8 cellular contexts compared by ENCODE assay signal in the genomic region with DNA sequence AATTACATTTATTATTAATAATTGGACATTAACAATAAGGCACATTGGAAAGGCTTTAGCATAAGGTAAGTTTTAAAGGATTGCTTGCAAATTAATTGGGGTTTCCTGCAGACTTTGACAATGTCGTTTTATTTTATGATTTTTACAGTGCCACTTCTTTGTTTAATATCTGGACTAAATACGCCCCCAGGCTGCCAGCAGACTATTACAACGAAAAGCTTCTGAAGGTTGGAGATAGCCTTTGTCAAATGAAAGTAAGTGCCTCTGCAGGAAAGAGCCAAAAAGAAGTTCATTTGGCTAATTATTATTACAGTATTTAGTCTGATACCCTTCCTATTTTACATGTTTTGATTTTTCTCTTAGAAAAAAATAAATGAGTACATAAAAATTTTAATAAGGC. TPM values are rescaled to one million over a fixed set of nuclear protein-coding genes. Genes with fewer than 3 reads are reported as not detected.
DNase-seq lines count a peak whose midpoint lies in the region; ATAC-seq, FAIRE-seq and TF ChIP-seq lines count a peak whose summit lies in the region.

No MANE protein-coding gene starts in this region.

- no peaks in the 10 kb centered on the region for H3K27me3 Mint-ChIP-seq in activated naive CD4-positive, alpha-beta T cell treated with anti-CD3 and anti-CD28 coated beads for 36 hours (ENCODE audit: low read depth)

- BruUV-seq in PC-9 (replicated peaks; lab: Mats Ljungman, UMichigan) (no TSS peak), endothelial cell of umbilical vein (replicated peaks; lab: Mats Ljungman, UMichigan) (TSS peak; percentile 88)

- TF ChIP-seq CTCF in PC-9 (conservative IDR thresholded peaks at IDR 0.05) (peak; percentile 34; the same call in 1 of the 2 replicates), endothelial cell of umbilical vein (IDR thresholded peaks at IDR 0.05; ENCODE audit: extremely low read depth in 1 of 2, insufficient read depth in 1 of 2, low read depth in 1 of 2, low read length in 2 of 2) (peak in 1 of 2 donors; percentile 22), testis (IDR thresholded peaks at IDR 0.05) (no peak)

- ATAC-seq in HG03045 (IDR thresholded peaks at IDR 0.05; ENCODE audit: unreplicated experiment), result no peak

- H3K9me3 Mint-ChIP-seq in activated naive CD4-positive, alpha-beta T cell treated with anti-CD3 and anti-CD28 coated beads for 36 hours, result no peaks in the 10 kb centered on the region

- H3K4me1 ChIP-seq in PC-9 (replicated peaks; ENCODE audit: insufficient read depth), result peaks cover 32% of the 10 kb centered on the region
- H3K4me1 ChIP-seq in endothelial cell of umbilical vein (ENCODE audit: control insufficient read depth, extremely low read depth, insufficient read depth, low read length), result peaks cover 46% of the 10 kb centered on the region
- no peaks in the 10 kb centered on the region for H3K4me1 ChIP-seq in testis

- H3K9ac ChIP-seq in endothelial cell of umbilical vein (replicated peaks; ENCODE audit: extremely low read depth, insufficient read depth, low read length), result peak overlapping the region; percentile 93

- H3K36me3 Mint-ChIP-seq in activated naive CD4-positive, alpha-beta T cell treated with anti-CD3 and anti-CD28 coated beads for 36 hours (ENCODE audit: low read depth), result no peaks in the 10 kb centered on the region

- H3K27ac ChIP-seq in PC-9 (peak overlapping the region; percentile 98), endothelial cell of umbilical vein (ENCODE audit: insufficient read depth, low read depth, low read length) (peak overlapping the region; percentile 99), testis (no peak overlapping the region)

- peak; percentile 28 for DNase-seq in activated naive CD4-positive, alpha-beta T cell treated with anti-CD3 and anti-CD28 coated beads for 36 hours
- DNase-seq in activated naive CD4-positive, alpha-beta T cell treated with Interleukin-2 at 50 U/mL for 16 hours, result no peak
- DNase-seq in PC-9 (no peak), endothelial cell of umbilical vein (ENCODE audit: low read depth, low spot score) (no peak), testis (peak; percentile 22), anterior cingulate cortex (lab: John Stamatoyannopoulos, UW) (no peak), NCI-H345 (lab: John Stamatoyannopoulos, UW) (no peak)

- peaks cover 36% of the 10 kb centered on the region for H3F3A ChIP-seq in PC-9 (ENCODE audit: insufficient read depth, low read depth)

- FAIRE-seq in endothelial cell of umbilical vein (lab: Jason Lieb, UNC), result peak; percentile 40

- H3K36me3 ChIP-seq in PC-9 (ENCODE audit: low read depth) (peaks cover 13% of the 10 kb centered on the region; the same call in 1 of the 2 replicates), endothelial cell of umbilical vein (ENCODE audit: control insufficient read depth in 2 of 2, extremely low read depth in 1 of 2, insufficient read depth in 2 of 2, low read length in 2 of 2) (peaks cover 0 to 2% of the 10 kb centered on the region in 2 experiments), testis (ENCODE audit: low read depth, missing control alignments) (no peaks in the 10 kb centered on the region)

- WGBS in testis, 2 donors, result 30 to 34% methylated on average over 3 of the region's 3 CpGs

- TF ChIP-seq POLR2A in endothelial cell of umbilical vein (IDR thresholded peaks at IDR 0.05; ENCODE audit: low read depth, low read length), result no peak
- TF ChIP-seq POLR2A in testis (IDR thresholded peaks at IDR 0.05), result no peak

- H3K4me2 ChIP-seq in PC-9 (peak overlapping the region; percentile 59), endothelial cell of umbilical vein (ENCODE audit: insufficient read depth, low read length) (peak overlapping the region; percentile 55)

- no peaks in the 10 kb centered on the region for H3K79me2 ChIP-seq in PC-9 (ENCODE audit: low read depth)
- peaks cover 26% of the 10 kb centered on the region for H3K79me2 ChIP-seq in endothelial cell of umbilical vein (ENCODE audit: control insufficient read depth, insufficient read depth, low read length)

- peak overlapping the region; percentile 76; the same call in 1 of the 2 replicates for H2AFZ ChIP-seq in PC-9
- H2AFZ ChIP-seq in endothelial cell of umbilical vein (ENCODE audit: low read depth, low read length), result no peak overlapping the region

- 0 out of 2 replicates have a peak, but pooled peaks cover 3% of the 10 kb centered on the region for H3K9me2 ChIP-seq in PC-9 (ENCODE audit: insufficient read depth)

- H4K20me1 ChIP-seq in PC-9 (ENCODE audit: insufficient read depth) (no peaks in the 10 kb centered on the region), endothelial cell of umbilical vein (replicated peaks; ENCODE audit: control insufficient read depth, extremely low read depth, insufficient read depth, low read length) (no peaks in the 10 kb centered on the region)

- H3K9me3 ChIP-seq in PC-9 (ENCODE audit: insufficient read depth, low read depth) (peaks cover 8% of the 10 kb centered on the region; the same call in 1 of the 2 replicates), endothelial cell of umbilical vein (replicated peaks; ENCODE audit: control insufficient read depth, insufficient read depth, low read length) (no peaks in the 10 kb centered on the region), testis (no peaks in the 10 kb centered on the region)

- CTCF ChIA-PET in activated naive CD4-positive, alpha-beta T cell treated with anti-CD3 and anti-CD28 coated beads for 36 hours (lab: Charles Lee), result interaction anchor here (0.5 to 0.8 kb wide), 2 partner anchors 11 to 45 kb away, joined by 3 to 4 read pairs; a partner anchor contains a TSS
- CTCF ChIA-PET in PC-9 (lab: Charles Lee), result interaction anchor here (0.7 to 0.9 kb wide), 3 partner anchors 11 to 198 kb away, joined by 3 to 12 read pairs (median 10); a partner anchor contains a TSS
- CTCF ChIA-PET in endothelial cell of umbilical vein (lab: Charles Lee), result interaction anchor here (1.0 to 3.1 kb wide), 13 partner anchors 8 to 110 kb away, joined by 3 to 25 read pairs (median 5); a partner anchor contains a TSS

- H3K27me3 ChIP-seq in PC-9 (ENCODE audit: insufficient read depth, low read depth), result no peaks in the 10 kb centered on the region
- no peaks in the 10 kb centered on the region for H3K27me3 ChIP-seq in endothelial cell of umbilical vein (ENCODE audit: control insufficient read depth in 2 of 2, insufficient read depth in 2 of 2, low read length in 2 of 2)
- no peaks in the 10 kb centered on the region for H3K27me3 ChIP-seq in testis

- peaks cover 31% of the 10 kb centered on the region for H3K4me1 Mint-ChIP-seq in activated naive CD4-positive, alpha-beta T cell treated with anti-CD3 and anti-CD28 coated beads for 36 hours (ENCODE audit: low read depth)

- H3K4me3 Mint-ChIP-seq in activated naive CD4-positive, alpha-beta T cell treated with anti-CD3 and anti-CD28 coated beads for 36 hours, result no peak overlapping the region

- POLR2A ChIA-PET in PC-9 (lab: Charles Lee; ENCODE audit: unreplicated experiment) (interaction anchor here (1.0 kb wide), 1 partner anchor 99 kb away, joined by 4 read pairs; no protein-coding TSS in a partner anchor), endothelial cell of umbilical vein (lab: Charles Lee) (interaction anchor here (0.5 to 1.6 kb wide), 5 partner anchors 9 to 125 kb away, joined by 3 to 13 read pairs (median 7); a partner anchor contains a TSS)

- peak overlapping the region; percentile 74 for H3K27ac Mint-ChIP-seq in activated naive CD4-positive, alpha-beta T cell treated with anti-CD3 and anti-CD28 coated beads for 36 hours

- dilution Hi-C loops in endothelial cell of umbilical vein (cut with MboI; ENCODE audit: extremely low pct_ligation_motif_present, low sequenced_read_pairs), result loop anchor here (5.0 kb wide), 1 partner anchor 113 kb away; no protein-coding TSS in a partner anchor

- H3K4me3 ChIP-seq in PC-9 (no peak overlapping the region), endothelial cell of umbilical vein (replicated peaks in 1 of 3; ENCODE audit: insufficient read depth in 1 of 3, low read depth in 1 of 3, low read length in 3 of 3) (no peak overlapping the region), testis (no peak overlapping the region)

- intact Hi-C loops in activated naive CD4-positive, alpha-beta T cell treated with anti-CD3 and anti-CD28 coated beads for 36 hours (cut with micrococcal nuclease), result loop anchor here (1.0 to 5.0 kb wide), 3 partner anchors 11 to 438 kb away; a partner anchor contains a TSS
- intact Hi-C loops in PC-9 (cut with micrococcal nuclease; ENCODE audit: unreplicated experiment) (loop anchor here (1.0 to 5.0 kb wide), 3 partner anchors 11 to 283 kb away; a partner anchor contains a TSS), endothelial cell of umbilical vein (cut with micrococcal nuclease) (loop anchor here (1.0 to 5.0 kb wide), 7 partner anchors 10 to 893 kb away; a partner anchor contains a TSS), testis (cut with DNase I; ENCODE audit: low total_unique reads) (no loop called here)

- H3K9me1 ChIP-seq in endothelial cell of umbilical vein (replicated peaks; ENCODE audit: control insufficient read depth, extremely low read depth, insufficient read depth, low read length), result no peaks in the 10 kb centered on the region

TF ChIP-seq in endothelial cell of umbilical vein, 7 proteins besides CTCF, POLR2A, EP300 and RAD21 (continues in another document):
- TF ChIP-seq MYC (IDR thresholded peaks at IDR 0.05; ENCODE audit: low read depth, low read length) (no peak), FOS (IDR thresholded peaks at IDR 0.05; ENCODE audit: borderline replicate concordance, insufficient read depth, low read length) (no peak), POLR2AphosphoS5 (IDR thresholded peaks at IDR 0.05; ENCODE audit: insufficient read depth, low read depth, low read length) (no peak), EZH2 (IDR thresholded peaks at IDR 0.05; ENCODE audit: borderline replicate concordance, low read depth, low read length, severe bottlenecking) (no peak), GATA2 (IDR thresholded peaks at IDR 0.05; ENCODE audit: insufficient read depth, insufficient read length, low read depth, low read length) (no peak)
- TF ChIP-seq, protein P1, sequence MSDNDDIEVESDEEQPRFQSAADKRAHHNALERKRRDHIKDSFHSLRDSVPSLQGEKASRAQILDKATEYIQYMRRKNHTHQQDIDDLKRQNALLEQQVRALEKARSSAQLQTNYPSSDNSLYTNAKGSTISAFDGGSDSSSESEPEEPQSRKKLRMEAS (IDR thresholded peaks at IDR 0.05; ENCODE audit: insufficient read depth, insufficient read length), result no peak

RNA-seq across cellular contexts. Expression of a gene that starts 11.3 kb away (rescaled TPM):
- under 1 TPM; 0.38 to 0.64 TPM for total RNA-seq in activated naive CD4-positive, alpha-beta T cell treated with anti-CD3 and anti-CD28 coated beads for 36 hours
- 7.1 and 16.4 TPM in 2 replicates for total RNA-seq in PC-9 (2021)
- total RNA-seq in endothelial cell of umbilical vein, result 21.5 and 26.9 TPM in 2 replicates
- 3.2 and 3.6 TPM in 2 replicates for polyA plus RNA-seq in endothelial cell of umbilical vein
- 2.2 and 3.3 TPM in 2 replicates for polyA plus RNA-seq in endothelial cell of umbilical vein (2011; cell fraction: cytosol; rRNA removed)
- polyA plus RNA-seq in endothelial cell of umbilical vein (2011; cell fraction: nucleus; rRNA removed), result 38.2 and 38.5 TPM in 2 replicates
- polyA plus RNA-seq in endothelial cell of umbilical vein (2012), result 9.6 and 9.9 TPM in 2 replicates
- polyA minus RNA-seq in endothelial cell of umbilical vein, result 56.8 and 67.7 TPM in 2 replicates
- not detected for polyA minus RNA-seq in endothelial cell of umbilical vein (2011; cell fraction: cytosol; rRNA and poly(A)+ RNA removed)
- polyA minus RNA-seq in endothelial cell of umbilical vein (2011; cell fraction: nucleus; rRNA and poly(A)+ RNA removed), result 189 and 243 TPM in 2 replicates
- 10 to 100 TPM; 14.4 to 36.9 TPM for total RNA-seq in testis
- 8.4 TPM for polyA plus RNA-seq in testis (ENCODE audit: insufficient read depth, low read depth, low replicate concordance)

Comparison
In these comparisons a context has a peak if more than half of its experiments do, and no peak if none do; other contexts are left out.
1. DNase-seq: peak in activated naive CD4-positive, alpha-beta T cell treated with anti-CD3 and anti-CD28 coated beads for 36 hours (single experiment) and testis (single experiment); none in activated naive CD4-positive, alpha-beta T cell treated with Interleukin-2 at 50 U/mL for 16 hours (single experiment), PC-9 (0 of 2), endothelial cell of umbilical vein (single experiment), anterior cingulate cortex (0 of 58) and NCI-H345 (single experiment).
2. H3K27ac ChIP-seq: peak in PC-9 (single experiment) and endothelial cell of umbilical vein (single experiment); none in testis (0 of 2).